9 cellular contexts compared by ENCODE assay signal in genomic region chr7:106895246-106895864, GRCh38. TPM values are rescaled to one million over a fixed set of nuclear protein-coding genes. Genes with fewer than 3 reads are reported as not detected.
DNase-seq lines count a peak whose midpoint lies in the region; ATAC-seq and TF ChIP-seq lines count a peak whose summit lies in the region.
"Had no signal": no experiment of that assay in that cellular context is flagged by ENCODE, and none has a peak within 500 bp of the region (broad histone marks: within the 10 kb centered on the region; RNA-seq: fewer than 3 reads in every experiment).

No MANE protein-coding gene starts in this region.

- no peak for DNase-seq in activated CD4-positive, CD25-positive, alpha-beta regulatory T cell (lab: John Stamatoyannopoulos, UW)
- DNase-seq in NB4 (ENCODE audit: low read depth) (peak; percentile 91), retina (peak; percentile 17), 8988T (no peak), neural progenitor cell (ENCODE audit: low spot score) (no peak), hepatic stellate cell (ENCODE audit: low spot score) (no peak)

- no peak for TF ChIP-seq POLR2A in NB4 (IDR thresholded peaks at IDR 0.05; ENCODE audit: extremely low read depth, insufficient read length)

- peaks cover 10% of the 10 kb centered on the region for H3K27me3 Mint-ChIP-seq in neural progenitor cell (ENCODE audit: insufficient read depth, low read depth)

- ATAC-seq in activated CD4-positive, CD25-positive, alpha-beta regulatory T cell treated with anti-CD3 and anti-CD28 coated beads, Interleukin-2, amount 50 U/mL, for 24 hours: peak; percentile 76 to 83
- peak; percentile 96 for ATAC-seq in HG02759 (IDR thresholded peaks at IDR 0.05; ENCODE audit: unreplicated experiment)

- no peaks in the 10 kb centered on the region for H3K36me3 Mint-ChIP-seq in neural progenitor cell

- H3K9me3 Mint-ChIP-seq in neural progenitor cell: peaks cover 3% of the 10 kb centered on the region

- no peak overlapping the region for H3K4me3 Mint-ChIP-seq in neural progenitor cell

- no peaks in the 10 kb centered on the region for H3K9me3 ChIP-seq in neural progenitor cell (ENCODE audit: low read depth)

- no peaks in the 10 kb centered on the region for H3K27me3 ChIP-seq in neural progenitor cell

- H4K20me1 ChIP-seq in neural progenitor cell (ENCODE audit: low read depth): no peaks in the 10 kb centered on the region

- no peak overlapping the region for H3K27ac Mint-ChIP-seq in neural progenitor cell

- no peak for TF ChIP-seq CTCF in NB4 (IDR thresholded peaks at IDR 0.05; ENCODE audit: low read depth, low read length)
- TF ChIP-seq CTCF in neural progenitor cell (IDR thresholded peaks at IDR 0.05): no peak

- H3K4me1 ChIP-seq in neural progenitor cell: no peaks in the 10 kb centered on the region
- H3K4me1 ChIP-seq: parathyroid adenoma had no signal

- H3K27ac ChIP-seq in neural progenitor cell: no peak overlapping the region
- H3K27ac ChIP-seq: parathyroid adenoma had no signal

- no peak overlapping the region for H3K4me2 ChIP-seq in neural progenitor cell

- no peaks in the 10 kb centered on the region for H3F3A ChIP-seq in neural progenitor cell (ENCODE audit: low read depth)

- no peak overlapping the region for H3K4me3 ChIP-seq in NB4 (ENCODE audit: low read depth, low read length)
- no peak overlapping the region for H3K4me3 ChIP-seq in neural progenitor cell

- no peaks in the 10 kb centered on the region for H3K79me2 ChIP-seq in neural progenitor cell (ENCODE audit: low read depth)
- H3K79me2 ChIP-seq: parathyroid adenoma had no signal

- H3K36me3 ChIP-seq in neural progenitor cell: no peaks in the 10 kb centered on the region

- peaks cover 10% of the 10 kb centered on the region for H3K4me1 Mint-ChIP-seq in neural progenitor cell

- H3K9ac ChIP-seq in neural progenitor cell: no peak overlapping the region
- H3K9ac ChIP-seq: parathyroid adenoma had no signal

- H2AFZ ChIP-seq in neural progenitor cell (replicated peaks): no peak overlapping the region
- H2AFZ ChIP-seq: parathyroid adenoma had no signal

RNA-seq across cellular contexts. Expression of gene PIK3CG, which starts 30.3 kb away (rescaled TPM):
- not detected in 2 replicates for total RNA-seq in neural progenitor cell (ENCODE audit: low replicate concordance)

Comparison
In these comparisons a context has a peak if more than half of its experiments do, and no peak if none do; other contexts are left out.
1. DNase-seq: peak in NB4 (single experiment) and retina (single experiment); none in activated CD4-positive, CD25-positive, alpha-beta regulatory T cell (0 of 4), 8988T (single experiment), neural progenitor cell (single experiment) and hepatic stellate cell (single experiment).